1 cellular context compared by ENCODE assay signal in genomic region chr1:9589144-9589718, GRCh38.
TF ChIP-seq lines count a peak whose summit lies in the region.

No MANE protein-coding gene starts in this region.

TF ChIP-seq in K562, 482 proteins besides CTCF, POLR2A, EP300 and RAD21 (continued from another document):
- TF ChIP-seq THAP12 (CRISPR knock-in tag; IDR thresholded peaks at IDR 0.05) (peak; percentile 52; the same call in 1 of the 2 replicates), ETS1 (conservative IDR thresholded peaks at IDR 0.05; ENCODE audit: control insufficient read depth, low read depth, low read length) (peak; percentile 38; the same call in 1 of the 2 replicates), CGGBP1 (CRISPR knock-in tag; IDR thresholded peaks at IDR 0.05) (no peak), RBM34 (IDR thresholded peaks at IDR 0.05; ENCODE audit: borderline replicate concordance, insufficient read depth, low read length) (no peak), MAX (CRISPR knock-in tag; IDR thresholded peaks at IDR 0.05) (peak; percentile 42; the same call in 1 of the 2 replicates), SIN3A (IDR thresholded peaks at IDR 0.05; ENCODE audit: borderline replicate concordance in 2 of 2, control insufficient read depth in 1 of 2, low read depth in 2 of 2, low read length in 2 of 2) (0 out of 4 replicates have a peak, but pooled peaks of 1 of the 2 experiments have one; percentile 38), YY1 (IDR thresholded peaks at IDR 0.05; ENCODE audit: borderline replicate concordance in 1 of 3, control insufficient read depth in 1 of 3, extremely low read depth in 1 of 3, insufficient read depth in 3 of 3, insufficient read length in 1 of 3, insufficient replicate concordance in 2 of 3, low read depth in 1 of 3, low read length in 2 of 3) (peak in 1 of 3 experiments; percentile 5), ZBTB8A (IDR thresholded peaks at IDR 0.05; ENCODE audit: partially characterized antibody) (no peak), MXI1 (IDR thresholded peaks at IDR 0.05; ENCODE audit: low read depth, low read length) (no peak), ZKSCAN1 (IDR thresholded peaks at IDR 0.05; ENCODE audit: low read depth, low read length) (no peak)
